8 cellular contexts compared by ENCODE assay signal in genomic region chr15:51623386-51623938, GRCh38. TPM values are rescaled to one million over a fixed set of nuclear protein-coding genes. Genes with fewer than 3 reads are reported as not detected.
DNase-seq lines count a peak whose midpoint lies in the region; ATAC-seq and TF ChIP-seq lines count a peak whose summit lies in the region.

No MANE protein-coding gene starts in this region.

- H3K4ac ChIP-seq in trophoblast cell (ENCODE audit: low read depth, low read length): no peak overlapping the region

- no peak overlapping the region for H2BK5ac ChIP-seq in trophoblast cell (ENCODE audit: low read depth, low read length, poor library complexity)

- no peak overlapping the region for H2AK5ac ChIP-seq in trophoblast cell (ENCODE audit: low read length)

- no peak overlapping the region for H3K23ac ChIP-seq in trophoblast cell (ENCODE audit: low read length)

- no peak overlapping the region for H2BK120ac ChIP-seq in trophoblast cell (ENCODE audit: insufficient read depth, low read length, poor library complexity)

- peak overlapping the region; percentile 88 for H3K4me3 ChIP-seq in left ventricle myocardium inferior
- peak overlapping the region; percentile 92 for H3K4me3 ChIP-seq in epithelial cell of proximal tubule (ENCODE audit: low read depth, low read length)
- no peak overlapping the region for H3K4me3 ChIP-seq in trophoblast cell (ENCODE audit: low read depth, low read length)

- H3K27me3 ChIP-seq in left ventricle myocardium inferior (ENCODE audit: low read depth) (no peaks in the 10 kb centered on the region), trophoblast cell (ENCODE audit: insufficient read depth, low read length) (no peaks in the 10 kb centered on the region)

- H2AFZ ChIP-seq in trophoblast cell (ENCODE audit: insufficient read depth, low read length, poor library complexity): no peak overlapping the region

- H3K79me1 ChIP-seq in trophoblast cell (ENCODE audit: low read length): peaks cover 9% of the 10 kb centered on the region

- ATAC-seq in Right ventricle myocardium superior (ENCODE audit: poor library complexity): no peak
- ATAC-seq in HG03097 (IDR thresholded peaks at IDR 0.05; ENCODE audit: low FRiP score, unreplicated experiment): no peak

- H3K79me2 ChIP-seq in trophoblast cell (ENCODE audit: control insufficient read depth, insufficient read depth, low read length, poor library complexity): peaks cover 5% of the 10 kb centered on the region

- peak overlapping the region; percentile 83 for H3K27ac ChIP-seq in left ventricle myocardium inferior (replicated peaks)
- H3K27ac ChIP-seq in trophoblast cell (ENCODE audit: low read depth, low read length): no peak overlapping the region

- H3K14ac ChIP-seq in trophoblast cell (ENCODE audit: low read length): no peak overlapping the region

- intact Hi-C loops in left ventricle myocardium inferior (cut with micrococcal nuclease) (no loop called here), Right ventricle myocardium superior (cut with DNase I) (no loop called here)

- TF ChIP-seq CTCF in left ventricle myocardium inferior (IDR thresholded peaks at IDR 0.05; ENCODE audit: borderline replicate concordance): no peak
- no peak for TF ChIP-seq CTCF in epithelial cell of proximal tubule (conservative IDR thresholded peaks at IDR 0.05; ENCODE audit: low read depth, low read length)

- no peak overlapping the region for H4K12ac ChIP-seq in trophoblast cell (ENCODE audit: low read depth, low read length)

- H3K9me3 ChIP-seq in left ventricle myocardium inferior (replicated peaks): no peaks in the 10 kb centered on the region
- no peaks in the 10 kb centered on the region for H3K9me3 ChIP-seq in trophoblast cell (ENCODE audit: insufficient read depth, low read depth, low read length)

- no peaks in the 10 kb centered on the region for H3K36me3 ChIP-seq in left ventricle myocardium inferior
- no peaks in the 10 kb centered on the region for H3K36me3 ChIP-seq in trophoblast cell (ENCODE audit: control insufficient read depth in 1 of 2, insufficient read depth in 2 of 2, low read length in 2 of 2)

- peak overlapping the region; percentile 96 for H3K4me2 ChIP-seq in trophoblast cell (ENCODE audit: low read length)

- H4K91ac ChIP-seq in trophoblast cell (ENCODE audit: low read depth, low read length): no peak overlapping the region

- no peak overlapping the region for H4K8ac ChIP-seq in trophoblast cell (ENCODE audit: low read depth, low read length)

- H3K18ac ChIP-seq in trophoblast cell (ENCODE audit: low read length): no peak overlapping the region

- H3K4me1 ChIP-seq in left ventricle myocardium inferior (peaks cover 26% of the 10 kb centered on the region), trophoblast cell (ENCODE audit: control insufficient read depth in 1 of 2, insufficient read depth in 2 of 2, low read length in 2 of 2) (no peaks in the 10 kb centered on the region)

- no peak overlapping the region for H3K9ac ChIP-seq in trophoblast cell (ENCODE audit: low read length)

- no peak overlapping the region for H2BK12ac ChIP-seq in trophoblast cell (ENCODE audit: low read length)

- no CpG with 5 or more reads among the region's 8 CpGs for WGBS in trophoblast cell (ENCODE audit: extremely low coverage, insufficient coverage, insufficient read length)

- DNase-seq in left ventricle myocardium inferior (no peak), Right ventricle myocardium superior (no peak), SIG-M5 treated with dmso at 0.1 percent for 504 hours (lab: John Stamatoyannopoulos, UW; ENCODE audit: unreplicated experiment) (peak; percentile 84), epithelial cell of proximal tubule (ENCODE audit: low read depth) (no peak), trophoblast cell (peak in 1 of 2 donors; percentile 23), NCI-H446 treated with DMSO at 0.1 percent for 48 hours (lab: John Stamatoyannopoulos, UW) (no peak), DMS79 treated with DMSO at 0.1 percent for 48 hours (lab: John Stamatoyannopoulos, UW) (no peak)

RNA-seq across cellular contexts. Expression of gene DMXL2, which starts 0.9 kb away (rescaled TPM):
- 7.4 TPM for total RNA-seq in left ventricle myocardium inferior
- 6.5 TPM for total RNA-seq in Right ventricle myocardium superior
- total RNA-seq in epithelial cell of proximal tubule: 6.8 and 8.7 TPM in 2 replicates
- 7.7 and 9.5 TPM in 2 replicates for polyA plus RNA-seq in trophoblast cell (2013)

RNA-seq across cellular contexts. Expression of gene SCG3, which starts 57.8 kb away (rescaled TPM):
- total RNA-seq in left ventricle myocardium inferior (not detected), Right ventricle myocardium superior (not detected), epithelial cell of proximal tubule (not detected in 2 replicates)
- 12.5 and 13.4 TPM in 2 replicates for polyA plus RNA-seq in trophoblast cell (2013)
